ENCODE assay signal across 8 cellular contexts in the genomic region with DNA sequence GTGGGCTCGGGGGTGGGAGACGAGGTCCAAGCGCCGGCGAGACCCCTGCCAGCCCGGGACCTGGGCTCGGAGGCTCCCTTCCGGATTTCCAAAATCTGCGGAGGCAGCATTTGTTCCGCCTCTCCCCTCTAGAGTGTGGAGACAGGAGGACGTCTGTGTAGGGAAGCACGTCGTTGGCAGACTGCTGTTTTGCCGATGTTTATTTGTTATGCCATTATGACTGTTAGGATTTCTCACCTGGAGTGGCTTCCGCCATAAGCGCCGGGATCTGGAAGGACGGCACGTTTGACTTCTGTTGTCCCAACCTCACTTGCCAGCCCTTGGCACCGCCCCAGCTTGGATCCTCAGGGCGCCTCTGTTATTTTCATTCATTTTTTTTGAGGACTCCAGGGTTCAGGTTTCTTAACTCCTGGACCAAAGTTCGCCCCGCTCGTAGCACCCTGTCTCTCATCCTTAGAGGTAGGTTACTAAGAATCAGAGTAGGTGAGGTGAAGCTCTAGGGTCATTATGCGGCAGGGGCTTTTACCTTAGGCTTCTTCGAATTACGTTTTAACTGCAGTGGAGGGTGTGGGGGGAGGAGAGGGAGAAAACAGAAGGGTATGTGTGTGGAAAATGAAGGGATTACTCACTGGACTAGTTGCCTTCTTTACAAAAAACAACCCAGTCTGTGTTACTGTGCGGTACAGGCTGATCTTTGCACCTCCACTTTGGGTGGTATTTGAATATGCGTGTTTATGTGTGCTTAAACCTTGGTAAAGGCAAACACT. TPM values are rescaled to one million over a fixed set of nuclear protein-coding genes. Genes with fewer than 3 reads are reported as not detected.
DNase-seq lines count a peak whose midpoint lies in the region; ATAC-seq and TF ChIP-seq lines count a peak whose summit lies in the region.

No MANE protein-coding gene starts in this region.

- DNase-seq in AG09309 (ENCODE audit: low read depth) (no peak), GM13976 (ENCODE audit: low spot score) (peak; percentile 41), KBM-7 (peak; percentile 76), T-cell (peak in 2 of 34 experiments; percentile 1 to 4), erythroblast (lab: John Stamatoyannopoulos, UW) (peak in 1 of 2 experiments; percentile 31), amniotic stem cell (lab: John Stamatoyannopoulos, UW) (no peak)
- DNase-seq in naive thymus-derived CD4-positive, alpha-beta T cell: peak in 2 of 9 donors; percentile 0 to 11

- H3K27ac Mint-ChIP-seq in T-cell: no peak overlapping the region
- peak overlapping the region in 5 of 9 donors; percentile 3 to 47 (median 34) for H3K27ac Mint-ChIP-seq in naive thymus-derived CD4-positive, alpha-beta T cell

- H3K27me3 Mint-ChIP-seq in T-cell: peaks cover 33 to 43% of the 10 kb centered on the region in 2 donors
- peaks cover 38 to 49% (median 42%) of the 10 kb centered on the region in 5 donors for H3K27me3 Mint-ChIP-seq in naive thymus-derived CD4-positive, alpha-beta T cell

- ATAC-seq in T-cell (replicated peaks in 1 of 4) (peak in 3 of 4 experiments; percentile 34 to 44 (median 36)), HG03439 (IDR thresholded peaks at IDR 0.05; ENCODE audit: unreplicated experiment) (no peak)
- ATAC-seq in naive thymus-derived CD4-positive, alpha-beta T cell: peak; percentile 26

- in situ Hi-C loops in GM13976 (cut with MboI; ENCODE audit: low sequenced_read_pairs, unreplicated experiment) (no loop called here), KBM-7 (cut with MboI; ENCODE audit: low pct_unique_long_range_greater_than_20kb, low sequenced_read_pairs) (no loop called here)

- POLR2A ChIA-PET in T-cell (lab: Charles Lee): no interaction called here
- POLR2A ChIA-PET in naive thymus-derived CD4-positive, alpha-beta T cell (lab: Charles Lee): no interaction called here

- H3K27ac ChIP-seq in naive thymus-derived CD4-positive, alpha-beta T cell (ENCODE audit: low read depth, low read length): no peak overlapping the region

- intact Hi-C loops in naive thymus-derived CD4-positive, alpha-beta T cell (cut with micrococcal nuclease): no loop called here

- H3K27me3 ChIP-seq in naive thymus-derived CD4-positive, alpha-beta T cell (ENCODE audit: control insufficient read depth in 2 of 2, insufficient read depth in 2 of 2, low read length in 2 of 2): peaks cover 5 to 12% of the 10 kb centered on the region in 2 donors

- peaks cover 10 to 16% (median 11%) of the 10 kb centered on the region in 3 donors for H3K4me1 Mint-ChIP-seq in T-cell
- peaks cover 0 to 21% (median 12%) of the 10 kb centered on the region in 7 donors for H3K4me1 Mint-ChIP-seq in naive thymus-derived CD4-positive, alpha-beta T cell

- peak; percentile 6 for TF ChIP-seq POLR2A in erythroblast (IDR thresholded peaks at IDR 0.05; ENCODE audit: low read length)

- H3K36me3 Mint-ChIP-seq in T-cell: no peaks in the 10 kb centered on the region
- peaks cover 0 to 12% (median 2%) of the 10 kb centered on the region in 5 donors for H3K36me3 Mint-ChIP-seq in naive thymus-derived CD4-positive, alpha-beta T cell

- H3K9me3 Mint-ChIP-seq in T-cell: no peaks in the 10 kb centered on the region
- peaks cover 0 to 8% (median 0%) of the 10 kb centered on the region in 11 donors for H3K9me3 Mint-ChIP-seq in naive thymus-derived CD4-positive, alpha-beta T cell

- TF ChIP-seq CTCF in AG09309 (IDR thresholded peaks at IDR 0.05; ENCODE audit: control insufficient read depth, insufficient read depth, low read depth, low read length, missing control alignments): no peak
- TF ChIP-seq CTCF in GM13976 (IDR thresholded peaks at IDR 0.05; ENCODE audit: borderline replicate concordance, control extremely low read depth, extremely low read depth, insufficient read depth, missing control alignments): no peak

- H3K36me3 ChIP-seq in naive thymus-derived CD4-positive, alpha-beta T cell (ENCODE audit: control insufficient read depth in 2 of 3, insufficient read depth in 3 of 3, low read length in 3 of 3): no peaks in the 10 kb centered on the region

- peak overlapping the region; percentile 76 to 90 (median 80) for H3K4me3 Mint-ChIP-seq in T-cell
- H3K4me3 Mint-ChIP-seq in naive thymus-derived CD4-positive, alpha-beta T cell: peak overlapping the region; percentile 77 to 91 (median 86)

- CTCF ChIA-PET in T-cell (lab: Charles Lee): no interaction called here
- CTCF ChIA-PET in naive thymus-derived CD4-positive, alpha-beta T cell (lab: Charles Lee): no interaction called here

- peaks cover 3 to 6% of the 10 kb centered on the region in 2 donors for H3K4me1 ChIP-seq in naive thymus-derived CD4-positive, alpha-beta T cell (ENCODE audit: control insufficient read depth in 2 of 2, insufficient read depth in 2 of 2, low read length in 2 of 2)

- peak overlapping the region; percentile 78 for H3K4me3 ChIP-seq in AG09309 (ENCODE audit: control insufficient read depth, low read depth, low read length)
- peak overlapping the region; percentile 55 for H3K4me3 ChIP-seq in naive thymus-derived CD4-positive, alpha-beta T cell (ENCODE audit: low read length)

- H3K9me3 ChIP-seq in naive thymus-derived CD4-positive, alpha-beta T cell (ENCODE audit: control insufficient read depth in 2 of 3, low read length in 3 of 3): no peaks in the 10 kb centered on the region

RNA-seq across cellular contexts. Expression of gene PYGL, which starts 0.5 kb away (rescaled TPM):
- under 1 TPM; 0.44 to 0.90 (median 0.65) TPM for total RNA-seq in T-cell
- 10 to 100 TPM in 1 of 5 experiments, 1 to 10 TPM in 3, not detected in 1; 1.0 to 45.9 (median 2.9) TPM for total RNA-seq in naive thymus-derived CD4-positive, alpha-beta T cell
- polyA plus RNA-seq in naive thymus-derived CD4-positive, alpha-beta T cell: under 1 TPM in 1 of 2 donors, not detected in 1; 0.07 TPM

Comparison
In these comparisons a context has a peak if more than half of its experiments do, and no peak if none do; other contexts are left out.
1. DNase-seq: peak in GM13976 (single experiment) and KBM-7 (single experiment); none in AG09309 (single experiment) and amniotic stem cell (single experiment).
2. H3K27ac Mint-ChIP-seq: peak in naive thymus-derived CD4-positive, alpha-beta T cell (5 of 9); none in T-cell (0 of 2).